In genomic region chr6:53095716-53096115, GRCh38 we compare ENCODE assay signal across 20 cellular contexts. TPM values are rescaled to one million over a fixed set of nuclear protein-coding genes. Genes with fewer than 3 reads are reported as not detected.
"Had no signal": no experiment of that assay in that cellular context is flagged by ENCODE, and none has a peak within 500 bp of the region (broad histone marks: within the 10 kb centered on the region; RNA-seq: fewer than 3 reads in every experiment).

No MANE protein-coding gene starts in this region.

- DNase-seq: activated CD4-positive, alpha-beta T cell treated with anti-CD3 and anti-CD28 coated beads for 1 hour; activated CD4-positive, alpha-beta T cell treated with anti-CD3 and anti-CD28 coated beads, Interleukin-2, amount 50 U/mL, for 48 hours; activated naive CD4-positive, alpha-beta T cell treated with anti-CD3 and anti-CD28 coated beads, Interleukin-2, amount 50 U/mL, for 16 hours; body of pancreas; caudate nucleus; erythroblast; hippocampal formation; kidney; left ventricle myocardium inferior; naive B cell; pancreas; sigmoid colon; stimulated activated CD4-positive, alpha-beta T cell treated with anti-CD3 and anti-CD28 coated beads, Interleukin-2, amount 100 ng/mL, for 24 hours; thyroid gland had no signal

- H3K27me3 ChIP-seq: body of pancreas, neural progenitor cell, pancreas, sigmoid colon, thyroid gland had no signal

- H3K4me3 ChIP-seq: body of pancreas, left ventricle myocardium inferior, neural progenitor cell, pancreas, sigmoid colon, thyroid gland had no signal

- H2AFZ ChIP-seq: neural progenitor cell had no signal

- H3K9me3 ChIP-seq: body of pancreas, left ventricle myocardium inferior, pancreas, sigmoid colon, thyroid gland had no signal

- H3K9ac ChIP-seq: neural progenitor cell had no signal

- H3K27ac ChIP-seq: body of pancreas, left ventricle myocardium inferior, neural progenitor cell, pancreas, sigmoid colon, thyroid gland, VCaP had no signal

- H3K4me1 ChIP-seq: body of pancreas, left ventricle myocardium inferior, neural progenitor cell, pancreas, sigmoid colon, thyroid gland had no signal

- H3K4me2 ChIP-seq: neural progenitor cell had no signal

RNA-seq across cellular contexts. Expression of gene GCM1, which starts 52.9 kb away (rescaled TPM):
- total RNA-seq: activated T-helper 2 cell treated with anti-CD3 and anti-CD28 coated beads, Interferon-gamma antibody, Interleukin-2, Interleukin-4, amounts not matched to agents 10 μg/mL and 5 μg/mL and 100 μg/mL, durations not matched to agents 14 hours and 24 hours and 36 hours; fibroblast of villous mesenchyme; glomerular endothelial cell; left ventricle myocardium inferior; pancreas; sigmoid colon; thyroid gland; urinary bladder had no signal
- polyA plus RNA-seq: pancreas, urinary bladder had no signal
